Comparison of ENCODE assay signal across 17 cellular contexts in the genomic region with DNA sequence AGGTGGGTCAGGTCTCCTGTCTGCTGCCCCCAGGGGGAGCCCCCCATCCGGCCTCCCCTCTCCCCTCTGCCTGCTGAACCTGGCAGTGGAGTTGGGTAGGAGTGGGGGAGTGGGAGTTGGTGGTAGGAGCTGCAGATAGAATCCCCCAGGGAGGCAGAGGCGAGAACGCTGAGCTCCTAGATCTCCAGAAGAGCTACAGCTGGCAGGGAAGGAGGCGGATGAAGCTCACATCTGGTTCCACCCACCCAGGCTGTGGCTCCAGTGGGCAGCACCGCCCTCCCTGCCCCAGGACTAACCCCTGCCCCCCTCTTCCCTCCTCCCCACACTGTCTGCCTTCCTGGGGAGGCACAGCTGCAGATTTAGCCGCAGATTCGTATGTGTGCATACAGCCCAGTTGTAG. TPM values are rescaled to one million over a fixed set of nuclear protein-coding genes. Genes with fewer than 3 reads are reported as not detected.
A peak's percentile ranks its signal among the peaks of the same experiment; 100 is the strongest.
DNase-seq lines count a peak whose midpoint lies in the region; ATAC-seq and TF ChIP-seq lines count a peak whose summit lies in the region.
"Had no signal": no experiment of that assay in that cellular context is flagged by ENCODE, and none has a peak within 500 bp of the region (broad histone marks: within the 10 kb centered on the region; RNA-seq: fewer than 3 reads in every experiment).

No MANE protein-coding gene starts in this region.

- H3K9me3 ChIP-seq in IMR-90 (ENCODE audit: control insufficient read depth, insufficient read depth, low read length) (no peaks in the 10 kb centered on the region), psoas muscle (no peaks in the 10 kb centered on the region)
- H3K9me3 ChIP-seq: esophagus muscularis mucosa had no signal

- no peak overlapping the region for H3K4me3 Mint-ChIP-seq in activated CD8-positive, alpha-beta memory T cell treated with anti-CD3 and anti-CD28 coated beads, Interleukin-2, amount 10 ng/mL, durations not matched to agents 7 days and 5 days
- H3K4me3 Mint-ChIP-seq in effector memory CD8-positive, alpha-beta T cell, result peak overlapping the region in 1 of 2 donors; percentile 47
- H3K4me3 Mint-ChIP-seq: activated CD4-positive, alpha-beta memory T cell treated with anti-CD3 and anti-CD28 coated beads for 36 hours; memory B cell had no signal

- H3K4me3 ChIP-seq in IMR-90 (ENCODE audit: insufficient read depth, low read depth, low read length) (no peak overlapping the region), psoas muscle (no peak overlapping the region)
- H3K4me3 ChIP-seq: esophagus muscularis mucosa, GM23248 had no signal

- peak overlapping the region; percentile 66 for H3K27ac Mint-ChIP-seq in activated CD8-positive, alpha-beta memory T cell treated with anti-CD3 and anti-CD28 coated beads, Interleukin-2, amount 10 ng/mL, durations not matched to agents 7 days and 5 days
- H3K27ac Mint-ChIP-seq in effector memory CD8-positive, alpha-beta T cell, result peak overlapping the region in 1 of 2 donors; percentile 83
- H3K27ac Mint-ChIP-seq: memory B cell had no signal

- POLR2A ChIA-PET in IMR-90 (lab: Charles Lee; ENCODE audit: unreplicated experiment), result interaction anchor here (0.5 kb wide), 1 partner anchor 90 kb away, joined by 15 read pairs; no protein-coding TSS in a partner anchor

- H2AK5ac ChIP-seq in IMR-90 (ENCODE audit: low read depth, low read length), result peak overlapping the region; percentile 90

- BruUV-seq in IMR-90 (replicated peaks; lab: Mats Ljungman, UMichigan), result no TSS peak

- peaks cover 18% of the 10 kb centered on the region for H3K27me3 Mint-ChIP-seq in activated CD8-positive, alpha-beta memory T cell treated with anti-CD3 and anti-CD28 coated beads, Interleukin-2, amount 10 ng/mL, durations not matched to agents 7 days and 5 days
- peaks cover 11 to 18% of the 10 kb centered on the region in 2 donors for H3K27me3 Mint-ChIP-seq in effector memory CD8-positive, alpha-beta T cell
- H3K27me3 Mint-ChIP-seq: activated CD4-positive, alpha-beta memory T cell treated with anti-CD3 and anti-CD28 coated beads for 36 hours had no signal

- no peaks in the 10 kb centered on the region for H3K27me3 ChIP-seq in IMR-90 (ENCODE audit: control insufficient read depth, insufficient read depth, low read length)
- H3K27me3 ChIP-seq in psoas muscle (ENCODE audit: insufficient read depth in 3 of 3, low read length in 2 of 3), result no peaks in the 10 kb centered on the region
- H3K27me3 ChIP-seq: esophagus muscularis mucosa had no signal

- peak overlapping the region; percentile 47 for H3K4ac ChIP-seq in IMR-90 (ENCODE audit: low read depth, low read length)

- peaks cover 9% of the 10 kb centered on the region; the same call in 1 of the 2 replicates for H3K9me1 ChIP-seq in IMR-90 (ENCODE audit: insufficient read depth, low read length)

- no peak overlapping the region; the same call in 1 of the 2 replicates for H3K23ac ChIP-seq in IMR-90 (ENCODE audit: low read depth, low read length)

- H4K20me1 ChIP-seq in IMR-90 (ENCODE audit: insufficient read depth, low read length), result no peaks in the 10 kb centered on the region

- H4K8ac ChIP-seq in IMR-90 (ENCODE audit: low read depth in 2 of 2, low read length in 2 of 2), result peak overlapping the region in 1 of 2 experiments; percentile 15; a peak in 1 of 4 replicates

- CTCF ChIA-PET in activated CD8-positive, alpha-beta memory T cell treated with anti-CD3 and anti-CD28 coated beads, Interleukin-2, amount 10 ng/mL, durations not matched to agents 7 days and 5 days (lab: Charles Lee), result interaction anchor here (0.6 to 5.3 kb wide), 4 partner anchors 11 to 444 kb away, joined by 3 to 23 read pairs (median 8); no protein-coding TSS in a partner anchor
- CTCF ChIA-PET in IMR-90 (lab: Yijun Ruan, JAX), result no interaction called here

- no peak overlapping the region for H2BK20ac ChIP-seq in IMR-90 (ENCODE audit: low read depth, low read length)

- intact Hi-C loops in IMR-90 (cut with micrococcal nuclease) (no loop called here), psoas muscle (cut with DNase I) (no loop called here)

- TF ChIP-seq CTCF in IMR-90 (conservative IDR thresholded peaks at IDR 0.05; ENCODE audit: low read depth, low read length), result no peak
- TF ChIP-seq CTCF in psoas muscle (IDR thresholded peaks at IDR 0.05), result no peak

- 24% methylated on average over 2 of the region's 7 CpGs; no CpG with 5 or more reads in 1 of the 2 experiments for WGBS in IMR-90 (ENCODE audit: extremely low coverage in 2 of 2, insufficient read length in 1 of 2), 2 experiments
- WGBS in psoas muscle, 3 donors, result 62 to 82% (median 72%) methylated on average over 7 of the region's 7 CpGs

- H2BK5ac ChIP-seq in IMR-90 (ENCODE audit: low read depth, low read length, poor library complexity, severe bottlenecking), result no peak overlapping the region

- dilution Hi-C loops in IMR-90 (cut with HindIII; ENCODE audit: low sequenced_read_pairs, unreplicated experiment), result no loop called here

- DNase-seq in activated CD8-positive, alpha-beta memory T cell treated with anti-CD3 and anti-CD28 coated beads, Interleukin-2, amount 10 ng/mL, durations not matched to agents 7 days and 5 days, result no peak
- no peak for DNase-seq in activated CD8-positive, alpha-beta memory T cell treated with anti-CD3 and anti-CD28 coated beads, Interleukin-2, amount 50 U/mL, for 48 hours
- DNase-seq in IMR-90 (no peak), psoas muscle (no peak)
- peak in 1 of 3 experiments; percentile 24 for DNase-seq in effector memory CD8-positive, alpha-beta T cell
- DNase-seq: activated CD4-positive, alpha-beta memory T cell treated with anti-CD3 and anti-CD28 coated beads for 36 hours; DMS79; GM23248; NCI-H345 had no signal

- H2BK120ac ChIP-seq in IMR-90 (ENCODE audit: low read depth, low read length), result peak overlapping the region; percentile 38; the same call in 1 of the 2 replicates

- H3K36me3 ChIP-seq in IMR-90 (ENCODE audit: control insufficient read depth, insufficient read depth, low read length) (no peaks in the 10 kb centered on the region), psoas muscle (ENCODE audit: insufficient read depth in 1 of 2, low read depth in 1 of 2) (no peaks in the 10 kb centered on the region)
- H3K36me3 ChIP-seq: esophagus muscularis mucosa had no signal

- TF ChIP-seq POLR2A in IMR-90 (IDR thresholded peaks at IDR 0.05; ENCODE audit: low read depth, low read length), result no peak

- 0 out of 2 replicates have a peak overlapping the region, but pooled peaks have one; percentile 15 for H3K14ac ChIP-seq in IMR-90 (replicated peaks; ENCODE audit: low read depth, low read length)

- H4K91ac ChIP-seq in IMR-90 (ENCODE audit: insufficient read depth, low read depth, low read length), result 0 out of 2 replicates have a peak overlapping the region, but pooled peaks have one; percentile 33

- H3K4me2 ChIP-seq in IMR-90 (ENCODE audit: low read depth, low read length), result no peak overlapping the region

- H3K4me1 Mint-ChIP-seq in activated CD8-positive, alpha-beta memory T cell treated with anti-CD3 and anti-CD28 coated beads, Interleukin-2, amount 10 ng/mL, durations not matched to agents 7 days and 5 days, result peaks cover 44% of the 10 kb centered on the region
- peaks cover 7 to 29% of the 10 kb centered on the region in 2 donors for H3K4me1 Mint-ChIP-seq in effector memory CD8-positive, alpha-beta T cell (ENCODE audit: low read depth in 2 of 2)

- ATAC-seq in activated CD8-positive, alpha-beta memory T cell treated with anti-CD3 and anti-CD28 coated beads, Interleukin-2, amount 10 ng/mL, durations not matched to agents 7 days and 5 days, result no peak
- ATAC-seq in IMR-90 (ENCODE audit: low read depth), result peak; percentile 59
- peak; percentile 76 for ATAC-seq in effector memory CD8-positive, alpha-beta T cell (replicated peaks)
- ATAC-seq in psoas muscle, result no peak
- no peak for ATAC-seq in GM19035 (IDR thresholded peaks at IDR 0.05; ENCODE audit: unreplicated experiment)
- ATAC-seq in HG03280 (IDR thresholded peaks at IDR 0.05; ENCODE audit: unreplicated experiment), result no peak
- no peak for ATAC-seq in GM19397 (IDR thresholded peaks at IDR 0.05; ENCODE audit: unreplicated experiment)

- H3K27ac ChIP-seq in IMR-90 (ENCODE audit: insufficient read depth, low read length) (no peak overlapping the region), psoas muscle (peak overlapping the region; percentile 78)
- H3K27ac ChIP-seq: esophagus muscularis mucosa, GM23248 had no signal

- H2BK15ac ChIP-seq in IMR-90 (ENCODE audit: low read depth, low read length), result no peak overlapping the region

- no peak overlapping the region for H3K18ac ChIP-seq in IMR-90 (ENCODE audit: low read depth, low read length)

- H4K5ac ChIP-seq in IMR-90 (ENCODE audit: low read depth, low read length), result peak overlapping the region; percentile 42; the same call in 1 of the 2 replicates

- in situ Hi-C loops in IMR-90 (cut with MboI; ENCODE audit: low sequenced_read_pairs), result no loop called here

- peak overlapping the region; percentile 47 for H2AFZ ChIP-seq in IMR-90 (replicated peaks; ENCODE audit: low read length, poor library complexity)
- H2AFZ ChIP-seq: GM23248 had no signal

- no peaks in the 10 kb centered on the region for H3K36me3 Mint-ChIP-seq in activated CD8-positive, alpha-beta memory T cell treated with anti-CD3 and anti-CD28 coated beads, Interleukin-2, amount 10 ng/mL, durations not matched to agents 7 days and 5 days
- H3K36me3 Mint-ChIP-seq in effector memory CD8-positive, alpha-beta T cell (ENCODE audit: insufficient read depth), result no peaks in the 10 kb centered on the region
- H3K36me3 Mint-ChIP-seq: activated CD4-positive, alpha-beta memory T cell treated with anti-CD3 and anti-CD28 coated beads for 36 hours; memory B cell had no signal

- H3K79me1 ChIP-seq in IMR-90 (ENCODE audit: low read depth in 1 of 2, low read length in 2 of 2), result no peaks in the 10 kb centered on the region

- TF ChIP-seq RAD21 in IMR-90 (IDR thresholded peaks at IDR 0.05; ENCODE audit: low read length), result no peak

- peak overlapping the region; percentile 23 for H2AK9ac ChIP-seq in IMR-90 (replicated peaks; ENCODE audit: low read depth, low read length, poor library complexity)

- no peaks in the 10 kb centered on the region for H3K9me3 Mint-ChIP-seq in activated CD8-positive, alpha-beta memory T cell treated with anti-CD3 and anti-CD28 coated beads, Interleukin-2, amount 10 ng/mL, durations not matched to agents 7 days and 5 days (ENCODE audit: low read depth)
- peaks cover 0 to 2% of the 10 kb centered on the region in 2 donors for H3K9me3 Mint-ChIP-seq in effector memory CD8-positive, alpha-beta T cell
- H3K9me3 Mint-ChIP-seq: activated CD4-positive, alpha-beta memory T cell treated with anti-CD3 and anti-CD28 coated beads for 36 hours had no signal

- no peak overlapping the region for H3K56ac ChIP-seq in IMR-90 (ENCODE audit: extremely low read depth, insufficient read depth, low read length)

- H3K9ac ChIP-seq in IMR-90 (ENCODE audit: low read depth, low read length), result no peak overlapping the region
- H3K9ac ChIP-seq: GM23248 had no signal

- H3K4me1 ChIP-seq in IMR-90 (ENCODE audit: control insufficient read depth, insufficient read depth, low read length) (peaks cover 13% of the 10 kb centered on the region), psoas muscle (peaks cover 9% of the 10 kb centered on the region)

RNA-seq across cellular contexts. Expression of a gene that starts 34.3 kb away (rescaled TPM):
- not detected for total RNA-seq in activated CD8-positive, alpha-beta memory T cell treated with anti-CD3 and anti-CD28 coated beads, Interleukin-2, amount 10 ng/mL, durations not matched to agents 7 days and 5 days
- total RNA-seq in IMR-90 (2012; rRNA removed) (not detected in 2 replicates), psoas muscle (not detected)
- polyA plus RNA-seq in IMR-90 (2012; rRNA removed) (0.09 and 0.20 TPM in 2 replicates), psoas muscle (not detected)
- polyA plus RNA-seq in IMR-90 (2012; cell fraction: cytosol; rRNA removed), result 0.06 and 0.19 TPM in 2 replicates
- 0.42 and 0.54 TPM in 2 replicates for polyA plus RNA-seq in IMR-90 (2012; cell fraction: nucleus; rRNA removed; ENCODE audit: low replicate concordance)
- total RNA-seq: activated CD4-positive, alpha-beta memory T cell treated with anti-CD3 and anti-CD28 coated beads for 36 hours; posterior vena cava; T-helper 1 cell treated with Interleukin-12 subunit alpha and Interleukin-12 subunit beta and Interleukin-4 antibody, amounts not matched to agents 30 ng/mL and 1 ng/mL, for 36 hours; ureter had no signal

RNA-seq across cellular contexts. Expression of a gene that starts 39.3 kb away (rescaled TPM):
- 10 to 100 TPM; 37.2 to 46.2 TPM for total RNA-seq in activated CD8-positive, alpha-beta memory T cell treated with anti-CD3 and anti-CD28 coated beads, Interleukin-2, amount 10 ng/mL, durations not matched to agents 7 days and 5 days
- total RNA-seq in IMR-90 (2012; rRNA removed) (67.8 and 68.1 TPM in 2 replicates), psoas muscle (10 to 100 TPM; 67.5 to 98.2 (median 72.0) TPM)
- polyA plus RNA-seq in IMR-90 (2012; rRNA removed) (88.1 and 108 TPM in 2 replicates), psoas muscle (100 to 1,000 TPM in 2 of 3 donors, 10 to 100 TPM in 1; 92.9 to 178 (median 112) TPM)
- 57.5 and 92.6 TPM in 2 replicates for polyA plus RNA-seq in IMR-90 (2012; cell fraction: cytosol; rRNA removed)
- polyA plus RNA-seq in IMR-90 (2012; cell fraction: nucleus; rRNA removed; ENCODE audit: low replicate concordance), result 56.2 and 66.4 TPM in 2 replicates

RNA-seq across cellular contexts. Expression of a gene that starts 55.3 kb away (rescaled TPM):
- total RNA-seq in activated CD8-positive, alpha-beta memory T cell treated with anti-CD3 and anti-CD28 coated beads, Interleukin-2, amount 10 ng/mL, durations not matched to agents 7 days and 5 days, result 10 to 100 TPM; 25.0 to 26.4 TPM
- total RNA-seq in IMR-90 (2012; rRNA removed) (9.4 and 9.7 TPM in 2 replicates), psoas muscle (10 to 100 TPM in 1 of 4 donors, 1 to 10 TPM in 3; 6.3 to 11.9 (median 8.6) TPM)
- polyA plus RNA-seq in IMR-90 (2012; rRNA removed) (28.9 and 31.4 TPM in 2 replicates), psoas muscle (10 to 100 TPM in 2 of 3 donors, 1 to 10 TPM in 1; 8.0 to 20.2 (median 14.9) TPM)
- 22.2 and 27.8 TPM in 2 replicates for polyA plus RNA-seq in IMR-90 (2012; cell fraction: cytosol; rRNA removed)
- 42.0 and 79.1 TPM in 2 replicates for polyA plus RNA-seq in IMR-90 (2012; cell fraction: nucleus; rRNA removed; ENCODE audit: low replicate concordance)

Comparison
In these comparisons a context has a peak if more than half of its experiments do, and no peak if none do; other contexts are left out.
1. ATAC-seq: peak in IMR-90 (single experiment) and effector memory CD8-positive, alpha-beta T cell (single experiment); none in activated CD8-positive, alpha-beta memory T cell treated with anti-CD3 and anti-CD28 coated beads, Interleukin-2, amount 10 ng/mL, durations not matched to agents 7 days and 5 days (single experiment), psoas muscle (0 of 4), GM19035 (single experiment), HG03280 (single experiment) and GM19397 (single experiment).